Comparison of ENCODE assay signal across 18 cellular contexts in the genomic region with DNA sequence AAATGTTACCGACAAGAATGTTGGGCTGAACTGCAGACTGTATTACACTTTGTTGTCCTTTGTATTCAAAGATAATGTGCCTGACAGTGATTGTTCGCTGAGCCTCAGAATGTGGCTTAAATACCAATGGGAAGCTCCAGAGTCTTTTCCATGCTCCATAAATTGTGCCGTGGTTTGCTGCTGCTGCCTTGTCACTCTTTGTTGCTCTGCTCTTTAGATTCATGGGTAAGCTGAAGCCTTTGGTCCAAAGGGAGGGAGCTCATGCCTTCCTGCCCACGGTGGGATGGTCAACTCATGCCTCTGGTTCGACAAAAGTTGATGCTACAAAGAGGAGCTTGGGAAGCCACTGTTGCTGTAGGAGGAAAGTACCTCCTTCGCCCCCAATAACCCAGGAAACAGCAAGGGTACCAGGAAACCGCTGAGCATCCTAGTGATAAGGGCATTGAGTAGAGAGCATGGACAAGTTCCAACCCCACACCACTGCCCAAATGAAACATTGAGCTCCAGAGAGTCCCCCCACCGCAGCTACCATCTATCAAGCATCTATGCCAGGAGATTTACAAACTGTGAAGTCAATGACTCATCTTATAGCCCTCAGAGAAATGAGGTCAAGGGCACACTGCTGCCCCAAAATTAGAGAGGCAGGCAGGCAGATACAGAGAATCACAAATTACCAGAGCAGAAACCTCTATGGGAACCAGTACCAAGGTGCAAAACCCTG.
A peak's percentile ranks its signal among the peaks of the same experiment; 100 is the strongest.
DNase-seq lines count a peak whose midpoint lies in the region; ATAC-seq, FAIRE-seq and TF ChIP-seq lines count a peak whose summit lies in the region.
"Had no signal": no experiment of that assay in that cellular context is flagged by ENCODE, and none has a peak within 500 bp of the region (broad histone marks: within the 10 kb centered on the region; RNA-seq: fewer than 3 reads in every experiment).

No MANE protein-coding gene starts in this region.

- peaks cover 3% of the 10 kb centered on the region for H3K36me3 Mint-ChIP-seq in T-helper 17 cell (ENCODE audit: low read depth)
- H3K36me3 Mint-ChIP-seq: T-cell, WTC11 had no signal

- intact Hi-C loops in left ventricle myocardium superior (cut with micrococcal nuclease), result no loop called here

- no peaks in the 10 kb centered on the region for H3K27me3 ChIP-seq in thoracic aorta (replicated peaks; ENCODE audit: insufficient read depth)

- no peak for TF ChIP-seq CTCF in thoracic aorta (IDR thresholded peaks at IDR 0.05)

- peaks cover 5% of the 10 kb centered on the region for H3K27me3 Mint-ChIP-seq in T-helper 17 cell

- peak; percentile 15 for ATAC-seq in GM21360 (IDR thresholded peaks at IDR 0.05; ENCODE audit: unreplicated experiment)
- ATAC-seq in T-helper 17 cell, result peak; percentile 37
- peak; percentile 22 for ATAC-seq in left ventricle myocardium superior
- no peak for ATAC-seq in thoracic aorta (ENCODE audit: insufficient number of reproducible peaks, low FRiP score, low read depth)
- no peak for ATAC-seq in HG03439 (IDR thresholded peaks at IDR 0.05; ENCODE audit: unreplicated experiment)
- ATAC-seq: T-cell, WTC11 had no signal

- peaks cover 17% of the 10 kb centered on the region for H3K4me1 Mint-ChIP-seq in T-helper 17 cell

- FAIRE-seq in H54 (lab: Jason Lieb, UNC), result no peak
- FAIRE-seq: kidney had no signal

- H3K27ac ChIP-seq in thoracic aorta, result peak overlapping the region in 1 of 2 donors; percentile 43
- H3K27ac ChIP-seq: C4-2B, epithelial cell of prostate had no signal

- H3K27ac Mint-ChIP-seq in T-helper 17 cell, result no peak overlapping the region
- H3K27ac Mint-ChIP-seq: T-cell, WTC11 had no signal

- H3K4me3 ChIP-seq in thoracic aorta, result peak overlapping the region; percentile 60

- no peak for TF ChIP-seq POLR2A in H54 (IDR thresholded peaks at IDR 0.05; ENCODE audit: low read depth, low read length)

- no peaks in the 10 kb centered on the region for H3K36me3 ChIP-seq in thoracic aorta

- no peak overlapping the region for H3K4me3 Mint-ChIP-seq in T-helper 17 cell
- H3K4me3 Mint-ChIP-seq: T-cell, WTC11 had no signal

- no peaks in the 10 kb centered on the region for H3K9me3 ChIP-seq in T-helper 17 cell (ENCODE audit: control insufficient read depth, low read length, poor library complexity, severe bottlenecking)
- no peaks in the 10 kb centered on the region for H3K9me3 ChIP-seq in thoracic aorta

- DNase-seq in T-helper 17 cell (no peak), left ventricle myocardium superior (no peak), thoracic aorta (ENCODE audit: low spot score) (no peak), SHP77 treated with DMSO at 0.1 percent for 48 hours (lab: John Stamatoyannopoulos, UW) (no peak), H54 (ENCODE audit: insufficient read length, low spot score) (no peak)
- DNase-seq: activated CD8-positive, alpha-beta memory T cell treated with anti-CD3 and anti-CD28 coated beads for 24 hours; activated gamma-delta T cell; GOT3; head of caudate nucleus; kidney; NCI-H2081 treated with DMSO at 0.1 percent for 48 hours; NCI-H748 treated with DMSO at 0.1 percent for 48 hours; T-cell had no signal

- peaks cover 14 to 20% of the 10 kb centered on the region in 2 donors for H3K4me1 ChIP-seq in thoracic aorta (ENCODE audit: control insufficient read depth in 1 of 2, low read depth in 2 of 2)

Comparison
In these comparisons a context has a peak if more than half of its experiments do, and no peak if none do; other contexts are left out.
1. ATAC-seq: peak in GM21360 (single experiment), T-helper 17 cell (single experiment) and left ventricle myocardium superior (single experiment); none in thoracic aorta (single experiment) and HG03439 (single experiment).